8 cellular contexts compared by ENCODE assay signal in genomic region chr15:78438595-78439285, GRCh38. TPM values are rescaled to one million over a fixed set of nuclear protein-coding genes. Genes with fewer than 3 reads are reported as not detected.
DNase-seq lines count a peak whose midpoint lies in the region; ATAC-seq and TF ChIP-seq lines count a peak whose summit lies in the region.

No MANE protein-coding gene starts in this region.

- WGBS in ovary, 3 donors = 0% methylated on average over 21 to 24 of the region's 24 CpGs

- H3K9me3 ChIP-seq in ovary = no peaks in the 10 kb centered on the region

- peaks cover 48% of the 10 kb centered on the region for H3K4me1 Mint-ChIP-seq in activated T-cell treated with anti-CD3 and anti-CD28 coated beads, Interleukin-2, amount 50 U/mL, for 4 hours (ENCODE audit: low read depth)

- peak overlapping the region; percentile 91 for H3K4me3 Mint-ChIP-seq in activated T-cell treated with anti-CD3 and anti-CD28 coated beads, Interleukin-2, amount 50 U/mL, for 4 hours

- no peak for DNase-seq in BJ (ENCODE audit: low read depth)
- DNase-seq in LNCaP clone FGC (ENCODE audit: low read depth) = no peak
- DNase-seq in activated T-cell treated with anti-CD3 and anti-CD28 coated beads, Interleukin-2, amount 50 U/mL, for 4 hours = no peak
- peak; percentile 20 for DNase-seq in fibroblast of the aortic adventitia (ENCODE audit: low read depth)
- no peak for DNase-seq in ovary
- DNase-seq in NCI-H774 (lab: John Stamatoyannopoulos, UW) = no peak
- no peak for DNase-seq in dedifferentiated amniotic fluid mesenchymal stem cell (ENCODE audit: extremely low spot score)

- H3K36me3 Mint-ChIP-seq in activated T-cell treated with anti-CD3 and anti-CD28 coated beads, Interleukin-2, amount 50 U/mL, for 4 hours (ENCODE audit: insufficient read depth) = peaks cover 17% of the 10 kb centered on the region

- CTCF ChIA-PET in BJ (lab: Yijun Ruan, JAX) = interaction anchor here (0.8 to 4.7 kb wide), 6 partner anchors 10 to 131 kb away, joined by 3 to 27 read pairs (median 4); no protein-coding TSS in a partner anchor

- no peaks in the 10 kb centered on the region for H3K27me3 Mint-ChIP-seq in activated T-cell treated with anti-CD3 and anti-CD28 coated beads, Interleukin-2, amount 50 U/mL, for 4 hours (ENCODE audit: low read depth)

- H3K27me3 ChIP-seq in BJ (ENCODE audit: control insufficient read depth, insufficient read depth, low read length) (no peaks in the 10 kb centered on the region), ovary (no peaks in the 10 kb centered on the region)

- peak overlapping the region; percentile 88 for H3K27ac ChIP-seq in ovary

- no peak for TF ChIP-seq POLR2A in ovary (IDR thresholded peaks at IDR 0.05)

- peak; percentile 1 for ATAC-seq in GM19452 (IDR thresholded peaks at IDR 0.05; ENCODE audit: unreplicated experiment)
- peak; percentile 12 to 34 for ATAC-seq in activated T-cell treated with anti-CD3 and anti-CD28 coated beads, Interleukin-2, amount 50 U/mL, for 4 hours

- TF ChIP-seq CTCF in BJ (IDR thresholded peaks at IDR 0.05; ENCODE audit: insufficient read depth, low read depth, low read length) = peak; percentile 55
- TF ChIP-seq CTCF in LNCaP clone FGC (IDR thresholded peaks at IDR 0.05; ENCODE audit: control insufficient read depth, extremely low read depth, insufficient read depth) = peak; percentile 38
- TF ChIP-seq CTCF in fibroblast of the aortic adventitia (IDR thresholded peaks at IDR 0.05; ENCODE audit: insufficient read depth, low read length) = peak; percentile 52
- peak in 2 of 3 donors; percentile 4 to 9 for TF ChIP-seq CTCF in ovary (IDR thresholded peaks at IDR 0.05)

- peaks cover 4% of the 10 kb centered on the region for H3K36me3 ChIP-seq in BJ (ENCODE audit: control insufficient read depth, insufficient read depth, low read length)
- H3K36me3 ChIP-seq in ovary = no peaks in the 10 kb centered on the region

- peak overlapping the region; percentile 88 for H3K4me3 ChIP-seq in BJ (ENCODE audit: low read depth, low read length)
- peak overlapping the region; percentile 63 for H3K4me3 ChIP-seq in LNCaP clone FGC (ENCODE audit: low read depth, low read length)
- peak overlapping the region; percentile 93 for H3K4me3 ChIP-seq in fibroblast of the aortic adventitia (ENCODE audit: low read depth, low read length)
- peak overlapping the region; percentile 97 for H3K4me3 ChIP-seq in ovary

- H3K4me1 ChIP-seq in ovary (ENCODE audit: insufficient read depth) = peaks cover 4% of the 10 kb centered on the region

- no peak for TF ChIP-seq EP300 in ovary (IDR thresholded peaks at IDR 0.05)

- H3K9me3 Mint-ChIP-seq in activated T-cell treated with anti-CD3 and anti-CD28 coated beads, Interleukin-2, amount 50 U/mL, for 4 hours = no peaks in the 10 kb centered on the region

- intact Hi-C loops in ovary (cut with DNase I) = no loop called here

- POLR2A ChIA-PET in BJ (lab: Charles Lee) = interaction anchor here (0.7 kb wide), 1 partner anchor 23 kb away, joined by 7 read pairs; no protein-coding TSS in a partner anchor

RNA-seq across cellular contexts. Expression of gene IREB2, which starts 0.7 kb away (rescaled TPM):
- 11.1 and 21.7 TPM in 2 replicates for polyA plus RNA-seq in BJ (2011; rRNA removed)
- 18.9 and 19.4 TPM in 2 replicates for polyA minus RNA-seq in BJ (2011; rRNA and poly(A)+ RNA removed)
- total RNA-seq in activated T-cell treated with anti-CD3 and anti-CD28 coated beads, Interleukin-2, amount 50 U/mL, for 4 hours = 10 to 100 TPM; 56.1 to 72.7 (median 64.1) TPM
- total RNA-seq in fibroblast of the aortic adventitia (ENCODE audit: low replicate concordance) = 25.1 and 28.1 TPM in 2 replicates
- total RNA-seq in ovary = 10 to 100 TPM; 29.3 to 54.5 (median 51.7) TPM
- 10 to 100 TPM; 15.2 to 20.4 TPM for polyA plus RNA-seq in ovary
